ENCODE assay signal across 16 cellular contexts in genomic region chr2:36707050-36707449, GRCh38. TPM values are rescaled to one million over a fixed set of nuclear protein-coding genes. Genes with fewer than 3 reads are reported as not detected.
DNase-seq lines count a peak whose midpoint lies in the region; ATAC-seq and TF ChIP-seq lines count a peak whose summit lies in the region.
"Had no signal": no experiment of that assay in that cellular context is flagged by ENCODE, and none has a peak within 500 bp of the region (broad histone marks: within the 10 kb centered on the region; RNA-seq: fewer than 3 reads in every experiment).

No MANE protein-coding gene starts in this region.

- no peaks in the 10 kb centered on the region for H3K27me3 Mint-ChIP-seq in activated T-helper 2 cell treated with anti-CD3 and anti-CD28 coated beads, Interferon-gamma antibody, Interleukin-2, Interleukin-4, amounts not matched to agents 10 μg/mL and 5 μg/mL and 100 μg/mL, durations not matched to agents 14 hours and 24 hours and 36 hours (ENCODE audit: low read depth)

- H3K4me1 ChIP-seq in mammary epithelial cell (ENCODE audit: insufficient read depth, low read length) = peaks cover 18% of the 10 kb centered on the region
- peaks cover 30% of the 10 kb centered on the region for H3K4me1 ChIP-seq in vagina

- no peaks in the 10 kb centered on the region for H3K4me1 Mint-ChIP-seq in activated T-helper 2 cell treated with anti-CD3 and anti-CD28 coated beads, Interferon-gamma antibody, Interleukin-2, Interleukin-4, amounts not matched to agents 10 μg/mL and 5 μg/mL and 100 μg/mL, durations not matched to agents 14 hours and 24 hours and 36 hours (ENCODE audit: low read depth)
- H3K4me1 Mint-ChIP-seq: IgD-negative memory B cell had no signal

- no peaks in the 10 kb centered on the region for H3K27me3 ChIP-seq in mammary epithelial cell (ENCODE audit: insufficient read depth, low read length)
- H3K27me3 ChIP-seq in vagina = no peaks in the 10 kb centered on the region

- ATAC-seq in Right ventricle myocardium superior (ENCODE audit: poor library complexity) (peak; percentile 25), HG03571 (IDR thresholded peaks at IDR 0.05; ENCODE audit: unreplicated experiment) (no peak), left lobe of liver (no peak)

- DNase-seq in Right ventricle myocardium superior = no peak
- no peak for DNase-seq in cardiac septum (ENCODE audit: low spot score)
- DNase-seq in mammary epithelial cell = peak; percentile 31
- peak; percentile 53 for DNase-seq in hepatic stellate cell (ENCODE audit: low spot score)
- no peak for DNase-seq in vagina (ENCODE audit: extremely low spot score in 2 of 2)
- DNase-seq in activated T-helper 2 cell treated with anti-CD3 and anti-CD28 coated beads, Interferon-gamma antibody, Interleukin-2, Interleukin-4, amounts not matched to agents 10 μg/mL and 5 μg/mL and 100 μg/mL, durations not matched to agents 14 hours and 24 hours and 36 hours (ENCODE audit: low spot score) = no peak
- DNase-seq in left lobe of liver (ENCODE audit: low spot score) = no peak
- DNase-seq: 8988T; activated T-cell treated with anti-CD3 and anti-CD28 coated beads, Interleukin-2, amount 50 U/mL, for 1 hour; hippocampal formation; NCI-H2107; stimulated activated CD4-positive, alpha-beta T cell treated with anti-CD3 and anti-CD28 coated beads, Interleukin-12 subunit alpha, Interleukin-12 subunit beta, amount 100 ng/mL, for 4 hours; stimulated activated CD8-positive, alpha-beta memory T cell treated with anti-CD3 and anti-CD28 coated beads, Interleukin-4, amount 100 ng/mL, for 48 hours had no signal

- no peaks in the 10 kb centered on the region for H3K36me3 ChIP-seq in mammary epithelial cell (ENCODE audit: insufficient read depth, low read length)
- no peaks in the 10 kb centered on the region for H3K36me3 ChIP-seq in vagina

- no peaks in the 10 kb centered on the region for H3K36me3 Mint-ChIP-seq in activated T-helper 2 cell treated with anti-CD3 and anti-CD28 coated beads, Interferon-gamma antibody, Interleukin-2, Interleukin-4, amounts not matched to agents 10 μg/mL and 5 μg/mL and 100 μg/mL, durations not matched to agents 14 hours and 24 hours and 36 hours (ENCODE audit: low read depth)
- H3K36me3 Mint-ChIP-seq: brain, IgD-negative memory B cell had no signal

- 81% methylated on average over 3 of the region's 5 CpGs for WGBS in mammary epithelial cell (ENCODE audit: low coverage, missing lambda C conversion rate)

- peaks cover 8% of the 10 kb centered on the region for H3K9me3 Mint-ChIP-seq in activated T-helper 2 cell treated with anti-CD3 and anti-CD28 coated beads, Interferon-gamma antibody, Interleukin-2, Interleukin-4, amounts not matched to agents 10 μg/mL and 5 μg/mL and 100 μg/mL, durations not matched to agents 14 hours and 24 hours and 36 hours

- H3K9me3 ChIP-seq in mammary epithelial cell (replicated peaks; ENCODE audit: insufficient read depth, low read length) (no peaks in the 10 kb centered on the region), vagina (peaks cover 3% of the 10 kb centered on the region)

- no peak overlapping the region for H3K9ac ChIP-seq in mammary epithelial cell (ENCODE audit: insufficient read depth, low read length)

- H3K27ac Mint-ChIP-seq in activated T-helper 2 cell treated with anti-CD3 and anti-CD28 coated beads, Interferon-gamma antibody, Interleukin-2, Interleukin-4, amounts not matched to agents 10 μg/mL and 5 μg/mL and 100 μg/mL, durations not matched to agents 14 hours and 24 hours and 36 hours = no peak overlapping the region
- H3K27ac Mint-ChIP-seq: IgD-negative memory B cell had no signal

- H3K79me2 ChIP-seq in mammary epithelial cell (ENCODE audit: insufficient read depth, low read length) = no peaks in the 10 kb centered on the region

- no peaks in the 10 kb centered on the region for H4K20me1 ChIP-seq in mammary epithelial cell (ENCODE audit: insufficient read depth, low read length)

- TF ChIP-seq POLR2A in vagina (IDR thresholded peaks at IDR 0.05) = no peak

- dilution Hi-C loops in mammary epithelial cell (cut with HindIII; ENCODE audit: low sequenced_read_pairs) = loop anchor here (5.0 kb wide), 1 partner anchor 65 kb away; no protein-coding TSS in a partner anchor

- CTCF ChIA-PET in mammary epithelial cell (lab: Charles Lee; ENCODE audit: low non-redundant PET) = no interaction called here

- no peak overlapping the region for H3K4me3 Mint-ChIP-seq in activated T-helper 2 cell treated with anti-CD3 and anti-CD28 coated beads, Interferon-gamma antibody, Interleukin-2, Interleukin-4, amounts not matched to agents 10 μg/mL and 5 μg/mL and 100 μg/mL, durations not matched to agents 14 hours and 24 hours and 36 hours (ENCODE audit: low read depth)
- H3K4me3 Mint-ChIP-seq: brain, IgD-negative memory B cell had no signal

- no peak overlapping the region for H3K4me2 ChIP-seq in mammary epithelial cell (ENCODE audit: insufficient read depth, low read depth, low read length)

- H3K4me3 ChIP-seq in mammary epithelial cell (replicated peaks in 1 of 3; ENCODE audit: insufficient read depth in 1 of 3, low read depth in 2 of 3, low read length in 3 of 3) (no peak overlapping the region), vagina (no peak overlapping the region)

- in situ Hi-C loops in mammary epithelial cell (cut with MboI; ENCODE audit: low sequenced_read_pairs in 2 of 2) = no loop called here

- TF ChIP-seq CTCF in mammary epithelial cell (conservative IDR thresholded peaks at IDR 0.05 in 1 of 2, IDR thresholded peaks at IDR 0.05 in 1 of 2; ENCODE audit: extremely low read depth in 1 of 2, insufficient read depth in 1 of 2, low read depth in 1 of 2, low read length in 2 of 2) = no peak
- no peak for TF ChIP-seq CTCF in vagina (IDR thresholded peaks at IDR 0.05)

- intact Hi-C loops in Right ventricle myocardium superior (cut with DNase I) (no loop called here), cardiac septum (cut with DNase I) (no loop called here), mammary epithelial cell (cut with micrococcal nuclease) (no loop called here), vagina (cut with DNase I) (no loop called here)
- intact Hi-C loops in activated T-helper 2 cell treated with anti-CD3 and anti-CD28 coated beads, Interferon-gamma antibody, Interleukin-2, Interleukin-4, amounts not matched to agents 10 μg/mL and 5 μg/mL and 100 μg/mL, durations not matched to agents 14 hours and 24 hours and 36 hours (cut with micrococcal nuclease) = no loop called here

- no peak overlapping the region for H3K27ac ChIP-seq in mammary epithelial cell (ENCODE audit: insufficient read depth, low read depth, low read length)
- H3K27ac ChIP-seq in vagina = peak overlapping the region; percentile 59

- no peak overlapping the region for H2AFZ ChIP-seq in mammary epithelial cell (ENCODE audit: low read depth, low read length)

- BruUV-seq in mammary epithelial cell (replicated peaks; lab: Mats Ljungman, UMichigan) = no TSS peak

RNA-seq across cellular contexts. Expression of gene VIT, which starts 10.5 kb away (rescaled TPM):
- 19.4 TPM for total RNA-seq in Right ventricle myocardium superior
- 2.6 TPM for total RNA-seq in cardiac septum
- under 1 TPM in 1 of 2 donors, not detected in 1; 0.67 TPM for total RNA-seq in mammary epithelial cell
- 0.08 TPM for polyA plus RNA-seq in mammary epithelial cell
- not detected for polyA minus RNA-seq in mammary epithelial cell
- 56.5 TPM for total RNA-seq in vagina
- total RNA-seq in activated T-helper 2 cell treated with anti-CD3 and anti-CD28 coated beads, Interferon-gamma antibody, Interleukin-2, Interleukin-4, amounts not matched to agents 10 μg/mL and 5 μg/mL and 100 μg/mL, durations not matched to agents 14 hours and 24 hours and 36 hours = not detected in 2 replicates
- total RNA-seq in left lobe of liver = not detected

Comparison
In these comparisons a context has a peak if more than half of its experiments do, and no peak if none do; other contexts are left out.
1. DNase-seq: peak in mammary epithelial cell (single experiment) and hepatic stellate cell (single experiment); none in Right ventricle myocardium superior (single experiment), cardiac septum (single experiment), vagina (0 of 2), activated T-helper 2 cell treated with anti-CD3 and anti-CD28 coated beads, Interferon-gamma antibody, Interleukin-2, Interleukin-4, amounts not matched to agents 10 μg/mL and 5 μg/mL and 100 μg/mL, durations not matched to agents 14 hours and 24 hours and 36 hours (single experiment) and left lobe of liver (single experiment).